8 cellular contexts compared by ENCODE assay signal in the genomic region with DNA sequence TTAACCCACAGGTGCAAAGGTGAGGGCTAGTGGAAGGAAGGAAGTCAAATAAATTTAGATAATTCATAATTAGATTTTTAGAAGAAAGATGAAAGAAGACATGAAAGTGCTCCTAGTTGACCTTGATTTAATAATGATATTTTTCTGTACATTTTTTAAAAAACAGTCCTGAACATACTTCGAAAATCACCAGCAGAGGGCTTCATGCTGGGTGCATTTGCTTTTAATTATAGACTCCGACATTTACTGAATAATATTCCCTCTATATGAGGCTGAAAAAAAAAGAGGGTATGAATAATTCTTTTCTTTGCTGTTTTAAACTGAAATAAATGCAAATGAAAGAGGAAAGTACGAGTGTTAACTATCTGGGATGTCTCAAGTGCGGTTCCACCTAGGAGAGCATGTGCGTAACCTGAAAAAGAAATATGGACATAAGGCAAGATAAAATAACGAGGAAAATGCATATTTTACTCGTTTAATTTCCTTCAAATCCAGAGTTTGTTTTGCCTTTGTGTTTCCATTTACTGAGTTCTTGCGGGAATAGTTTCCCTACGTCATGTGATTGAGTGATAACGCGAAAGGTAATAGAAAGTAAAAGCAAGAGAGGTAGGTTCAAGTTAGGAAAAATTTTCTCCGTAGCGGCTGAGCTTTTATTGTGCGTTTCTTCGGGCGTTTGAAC. TPM values are rescaled to one million over a fixed set of nuclear protein-coding genes. Genes with fewer than 3 reads are reported as not detected.
DNase-seq lines count a peak whose midpoint lies in the region; TF ChIP-seq lines count a peak whose summit lies in the region.

No MANE protein-coding gene starts in this region.

- no peak for DNase-seq in activated naive CD4-positive, alpha-beta T cell treated with anti-CD3 and anti-CD28 coated beads for 36 hours
- no peak for DNase-seq in activated naive CD4-positive, alpha-beta T cell (lab: John Stamatoyannopoulos, UW)
- no peak for DNase-seq in HFF-Myc (ENCODE audit: extremely low read depth, low read depth)
- no peak for DNase-seq in NB4 (ENCODE audit: low read depth)
- DNase-seq in coronary artery (ENCODE audit: low spot score), result no peak
- no peak for DNase-seq in nephron progenitor cell
- DNase-seq in NK-92 treated with Interleukin-12 subunit alpha and Interleukin-12 subunit beta, amount 100 ng/mL, for 24 hours (lab: John Stamatoyannopoulos, UW), result no peak
- DNase-seq in NCI-H82 (lab: John Stamatoyannopoulos, UW), result no peak

- H3K27me3 Mint-ChIP-seq in activated naive CD4-positive, alpha-beta T cell treated with anti-CD3 and anti-CD28 coated beads for 36 hours (ENCODE audit: low read depth), result peaks cover 65% of the 10 kb centered on the region
- H3K27me3 Mint-ChIP-seq in nephron progenitor cell (ENCODE audit: low read depth, poor library complexity), result peaks cover 88% of the 10 kb centered on the region

- no peaks in the 10 kb centered on the region for H3K36me3 Mint-ChIP-seq in activated naive CD4-positive, alpha-beta T cell treated with anti-CD3 and anti-CD28 coated beads for 36 hours (ENCODE audit: low read depth)
- no peaks in the 10 kb centered on the region for H3K36me3 Mint-ChIP-seq in nephron progenitor cell (ENCODE audit: low read depth)

- intact Hi-C loops in activated naive CD4-positive, alpha-beta T cell treated with anti-CD3 and anti-CD28 coated beads for 36 hours (cut with micrococcal nuclease), result loop anchor here (1.0 to 10.0 kb wide), 7 partner anchors 729 to 1847 kb away; no protein-coding TSS in a partner anchor

- TF ChIP-seq POLR2A in NB4 (IDR thresholded peaks at IDR 0.05; ENCODE audit: extremely low read depth, insufficient read length), result no peak

- H3K4me3 ChIP-seq in HFF-Myc (replicated peaks; ENCODE audit: low read depth, low read length), result peak overlapping the region; percentile 33
- H3K4me3 ChIP-seq in NB4 (ENCODE audit: low read depth, low read length), result peak overlapping the region; percentile 51
- peak overlapping the region; percentile 11 for H3K4me3 ChIP-seq in coronary artery

- peak overlapping the region; percentile 79 for H3K4me3 Mint-ChIP-seq in activated naive CD4-positive, alpha-beta T cell treated with anti-CD3 and anti-CD28 coated beads for 36 hours
- H3K4me3 Mint-ChIP-seq in nephron progenitor cell, result peak overlapping the region; percentile 76

- CTCF ChIA-PET in activated naive CD4-positive, alpha-beta T cell treated with anti-CD3 and anti-CD28 coated beads for 36 hours (lab: Charles Lee), result interaction anchor here (0.6 to 0.7 kb wide), 2 partner anchors 523 to 1592 kb away, joined by 3 to 4 read pairs; no protein-coding TSS in a partner anchor

- peak; percentile 10 for TF ChIP-seq CTCF in HFF-Myc (IDR thresholded peaks at IDR 0.05; ENCODE audit: low read depth, low read length, missing control alignments)
- TF ChIP-seq CTCF in NB4 (IDR thresholded peaks at IDR 0.05; ENCODE audit: low read depth, low read length), result peak; percentile 21
- TF ChIP-seq CTCF in coronary artery (IDR thresholded peaks at IDR 0.05), result no peak
- no peak for TF ChIP-seq CTCF in nephron progenitor cell (IDR thresholded peaks at IDR 0.05)

- H3K27ac Mint-ChIP-seq in activated naive CD4-positive, alpha-beta T cell treated with anti-CD3 and anti-CD28 coated beads for 36 hours, result no peak overlapping the region
- no peak overlapping the region for H3K27ac Mint-ChIP-seq in nephron progenitor cell

- no peak overlapping the region for H3K27ac ChIP-seq in coronary artery

- peaks cover 2% of the 10 kb centered on the region for H3K9me3 Mint-ChIP-seq in activated naive CD4-positive, alpha-beta T cell treated with anti-CD3 and anti-CD28 coated beads for 36 hours
- peaks cover 16% of the 10 kb centered on the region for H3K9me3 Mint-ChIP-seq in nephron progenitor cell

- H3K4me1 Mint-ChIP-seq in activated naive CD4-positive, alpha-beta T cell treated with anti-CD3 and anti-CD28 coated beads for 36 hours (ENCODE audit: low read depth), result peaks cover 13% of the 10 kb centered on the region
- H3K4me1 Mint-ChIP-seq in nephron progenitor cell, result no peaks in the 10 kb centered on the region

RNA-seq across cellular contexts. Expression of a gene that starts 3.1 kb away (rescaled TPM):
- total RNA-seq in activated naive CD4-positive, alpha-beta T cell treated with anti-CD3 and anti-CD28 coated beads for 36 hours, result not detected

Comparison
In these comparisons a context has a peak if more than half of its experiments do, and no peak if none do; other contexts are left out.
1. CTCF ChIP-seq: peak in HFF-Myc (single experiment) and NB4 (single experiment); none in coronary artery (single experiment) and nephron progenitor cell (single experiment).
2. Peak in every context shown above with its lines, with median percentiles within 50 percentile points of each other: H3K4me3 ChIP-seq.